28 cellular contexts compared by ENCODE assay signal in genomic region chr11:96430668-96431067, GRCh38.
"Had no signal": no experiment of that assay in that cellular context is flagged by ENCODE, and none has a peak within 500 bp of the region (broad histone marks: within the 10 kb centered on the region; RNA-seq: fewer than 3 reads in every experiment).

No MANE protein-coding gene starts in this region.

- H3K36me3 Mint-ChIP-seq: mesothelial cell of epicardium had no signal

- H3K4me3 ChIP-seq: colonic mucosa, esophagus squamous epithelium, gastrocnemius medialis, heart right ventricle, left lung, lower lobe of right lung, mucosa of descending colon had no signal

- H3K27ac Mint-ChIP-seq: dendritic cell treated with granulocyte-macrophage colony-stimulating factor and Interleukin-4, amounts not matched to agents 40 ng/mL and 50 ng/mL, for 4 days; effector memory CD8-positive, alpha-beta T cell; endodermal cell; mesothelial cell of epicardium; naive thymus-derived CD4-positive, alpha-beta T cell had no signal

- H3K27me3 ChIP-seq: colonic mucosa, gastrocnemius medialis had no signal

- H3K27ac ChIP-seq: colonic mucosa, epithelial cell of prostate, esophagus squamous epithelium, gastrocnemius medialis, heart right ventricle, left lung, lower lobe of right lung had no signal

- DNase-seq: colonic mucosa; cortex of kidney; effector CD8-positive, alpha-beta T cell; effector memory CD8-positive, alpha-beta T cell; endodermal cell; erythroblast; esophagus squamous epithelium; foreskin fibroblast; foreskin melanocyte; gastrocnemius medialis; glutamatergic neuron; head of caudate nucleus; heart right ventricle; hippocampal formation; left cardiac atrium; left lung; left ventricle myocardium superior; lower lobe of right lung; mesenchymal stem cell; mucosa of descending colon; naive thymus-derived CD4-positive, alpha-beta T cell had no signal

- H3K9me3 Mint-ChIP-seq: dendritic cell treated with granulocyte-macrophage colony-stimulating factor and Interleukin-4, amounts not matched to agents 40 ng/mL and 50 ng/mL, for 4 days; effector memory CD8-positive, alpha-beta T cell had no signal

- H3K4me3 Mint-ChIP-seq: dendritic cell treated with granulocyte-macrophage colony-stimulating factor and Interleukin-4, amounts not matched to agents 40 ng/mL and 50 ng/mL, for 4 days; effector memory CD8-positive, alpha-beta T cell; endodermal cell; mesothelial cell of epicardium; naive thymus-derived CD4-positive, alpha-beta T cell had no signal

- H3K9me3 ChIP-seq: colonic mucosa, gastrocnemius medialis, mucosa of descending colon had no signal

- H3K36me3 ChIP-seq: colonic mucosa, esophagus squamous epithelium, gastrocnemius medialis, heart right ventricle, left lung, lower lobe of right lung had no signal

- FAIRE-seq: endometrium, islet of Langerhans, keratinocyte had no signal

- H3K4me1 ChIP-seq: colonic mucosa, esophagus squamous epithelium, gastrocnemius medialis, left lung, lower lobe of right lung had no signal

- ATAC-seq: effector memory CD8-positive, alpha-beta T cell; esophagus mucosa; gastrocnemius medialis; heart right ventricle; left cardiac atrium; left lung; left ventricle myocardium superior; lower lobe of right lung; mucosa of descending colon; naive thymus-derived CD4-positive, alpha-beta T cell had no signal
